8 cellular contexts compared by ENCODE assay signal in the genomic region with DNA sequence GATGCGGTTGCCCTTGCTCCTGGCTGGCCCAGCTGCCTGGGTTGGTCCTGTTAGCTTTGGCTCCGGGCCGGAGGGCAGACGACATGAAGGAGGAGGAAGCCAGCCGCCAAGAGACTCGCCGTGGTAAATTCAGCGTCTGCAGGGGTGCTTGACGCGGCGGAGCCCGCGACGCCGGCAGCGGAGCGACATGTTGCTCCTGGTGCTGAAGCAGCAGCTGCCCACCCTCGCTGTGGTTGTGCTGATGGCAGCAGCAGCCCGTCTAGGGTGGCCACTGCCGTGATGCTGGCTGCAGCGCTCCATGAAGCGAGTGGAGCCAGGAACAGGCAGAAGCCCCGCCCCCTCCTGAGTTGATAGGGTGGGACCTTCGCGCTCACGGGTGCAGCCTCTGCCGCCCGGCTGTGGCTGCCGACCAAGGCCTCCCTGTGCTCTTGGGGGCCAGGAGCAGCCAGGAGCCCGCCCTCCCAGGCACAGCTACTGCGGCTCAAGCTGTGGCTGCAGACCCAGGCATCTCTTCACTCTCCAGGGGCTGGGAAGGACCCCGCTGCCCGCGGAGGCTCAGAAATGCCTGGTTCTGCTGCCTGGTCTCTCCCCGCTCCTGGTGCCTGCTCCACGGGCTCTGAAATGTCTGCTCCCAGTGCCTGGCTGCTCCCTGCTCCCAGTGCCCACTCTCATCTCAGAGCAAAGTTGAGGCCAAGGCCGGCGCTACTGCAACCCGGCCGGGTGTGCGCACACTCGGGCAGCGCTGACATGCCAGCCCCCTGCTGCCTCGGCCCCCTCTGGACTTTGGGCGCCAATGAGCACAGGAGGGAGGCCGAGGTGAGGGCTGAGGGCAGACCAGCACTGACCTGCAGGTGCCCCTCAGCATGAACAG. TPM values are rescaled to one million over a fixed set of nuclear protein-coding genes. Genes with fewer than 3 reads are reported as not detected.
DNase-seq lines count a peak whose midpoint lies in the region; ATAC-seq and TF ChIP-seq lines count a peak whose summit lies in the region.

No MANE protein-coding gene starts in this region.

- H3K36me3 ChIP-seq in GM23338 (ENCODE audit: insufficient read depth) (no peaks in the 10 kb centered on the region), RWPE2 (ENCODE audit: low read depth) (no peaks in the 10 kb centered on the region), neuron (ENCODE audit: insufficient read depth, low read length) (no peaks in the 10 kb centered on the region)

- H3K27ac Mint-ChIP-seq in GM23338: no peak overlapping the region

- peak; percentile 58 for ATAC-seq in GM23338
- peak; percentile 66 for ATAC-seq in RWPE2 (ENCODE audit: low read depth)

- H3K4me1 Mint-ChIP-seq in GM23338: peaks cover 22% of the 10 kb centered on the region

- H3K27me3 ChIP-seq in GM23338 (ENCODE audit: insufficient read depth) (peaks cover 51% of the 10 kb centered on the region), RWPE2 (ENCODE audit: insufficient read depth, poor library complexity, severe bottlenecking) (no peaks in the 10 kb centered on the region), neuron (ENCODE audit: insufficient read depth, low read length) (peaks cover 21% of the 10 kb centered on the region)

- H3F3A ChIP-seq in GM23338 (replicated peaks; ENCODE audit: low read depth): 0 out of 2 replicates have a peak, but pooled peaks cover 6% of the 10 kb centered on the region

- H3K4me1 ChIP-seq in GM23338 (ENCODE audit: insufficient read depth): peaks cover 17% of the 10 kb centered on the region; the same call in 1 of the 2 replicates
- no peaks in the 10 kb centered on the region for H3K4me1 ChIP-seq in RWPE2 (ENCODE audit: insufficient read depth, poor library complexity, severe bottlenecking)
- H3K4me1 ChIP-seq in neuron (ENCODE audit: insufficient read depth, low read length): peaks cover 18% of the 10 kb centered on the region

- H3K9me3 Mint-ChIP-seq in GM23338: no peaks in the 10 kb centered on the region; the same call in 2 of the 3 replicates

- H3K4me3 ChIP-seq in GM23338 (peak overlapping the region; percentile 79), RWPE2 (ENCODE audit: severe bottlenecking) (peak overlapping the region; percentile 42), foreskin fibroblast (ENCODE audit: low read depth in 1 of 2, low read length in 2 of 2) (peak overlapping the region; percentile 58 to 68), neuron (ENCODE audit: low read length) (peak overlapping the region; percentile 46)

- H3K9me2 ChIP-seq in GM23338 (ENCODE audit: insufficient read depth): no peaks in the 10 kb centered on the region

- peak; percentile 84 for DNase-seq in Daoy (ENCODE audit: low read depth)
- DNase-seq in GM23338 (ENCODE audit: low spot score): peak; percentile 79
- DNase-seq in Kasumi-1 (lab: John Stamatoyannopoulos, UW): peak; percentile 77 to 79
- no peak for DNase-seq in RWPE2 (ENCODE audit: low spot score)
- DNase-seq in activated effector memory CD4-positive, alpha-beta T cell treated with Interleukin-2 at 50 U/mL for 16 hours: peak; percentile 72
- DNase-seq in foreskin fibroblast: peak; percentile 67 to 86
- DNase-seq in substantia nigra (lab: John Stamatoyannopoulos, UW): peak in 45 of 49 donors; percentile 16 to 92 (median 66)

- no peaks in the 10 kb centered on the region for H4K20me1 ChIP-seq in GM23338 (replicated peaks; ENCODE audit: insufficient read depth)

- no peaks in the 10 kb centered on the region for H3K79me2 ChIP-seq in GM23338 (replicated peaks; ENCODE audit: insufficient read depth)

- H3K9me3 ChIP-seq in RWPE2 (ENCODE audit: severe bottlenecking) (no peaks in the 10 kb centered on the region), neuron (ENCODE audit: low read length) (no peaks in the 10 kb centered on the region)

- peaks cover 22% of the 10 kb centered on the region for H3K27me3 Mint-ChIP-seq in GM23338 (ENCODE audit: insufficient read depth, low read depth, poor library complexity)

- H2AFZ ChIP-seq in GM23338 (peak overlapping the region; percentile 97), neuron (ENCODE audit: low read depth, low read length) (peak overlapping the region; percentile 75)

- H3K27ac ChIP-seq in GM23338 (ENCODE audit: low read depth): no peak overlapping the region
- no peak overlapping the region for H3K27ac ChIP-seq in RWPE2 (ENCODE audit: poor library complexity, severe bottlenecking)
- H3K27ac ChIP-seq in substantia nigra (ENCODE audit: low read depth, low read length, poor library complexity, severe bottlenecking): peak overlapping the region; percentile 63

- H3K4me3 Mint-ChIP-seq in GM23338: peak overlapping the region; percentile 73

- no peaks in the 10 kb centered on the region; the same call in 2 of the 3 replicates for H3K36me3 Mint-ChIP-seq in GM23338 (ENCODE audit: low read depth)

- TF ChIP-seq CTCF in GM23338 (conservative IDR thresholded peaks at IDR 0.05; ENCODE audit: low read depth in 2 of 2): no peak; a peak in 1 of 4 replicates
- TF ChIP-seq CTCF in RWPE2 (IDR thresholded peaks at IDR 0.05; ENCODE audit: poor library complexity, severe bottlenecking): no peak
- TF ChIP-seq CTCF in foreskin fibroblast (IDR thresholded peaks at IDR 0.05; ENCODE audit: low read depth, low read length): no peak

- peak overlapping the region; percentile 98 for H3K4me2 ChIP-seq in GM23338

TF ChIP-seq in GM23338, 12 proteins besides CTCF, POLR2A, EP300 and RAD21:
- no peak for TF ChIP-seq ZNF114 (CRISPR knock-in tag; IDR thresholded peaks at IDR 0.05)
- TF ChIP-seq CREB1 (CRISPR knock-in tag; IDR thresholded peaks at IDR 0.05; ENCODE audit: low read depth): peak; percentile 61; the same call in 1 of the 2 replicates
- no peak for TF ChIP-seq STAT1 (IDR thresholded peaks at IDR 0.05; ENCODE audit: unreplicated experiment)
- TF ChIP-seq POLR2AphosphoS5 (IDR thresholded peaks at IDR 0.05; ENCODE audit: low read depth): peak; percentile 65
- no peak for TF ChIP-seq JUNB (IDR thresholded peaks at IDR 0.05; ENCODE audit: unreplicated experiment)
- TF ChIP-seq EZH2phosphoT487 (IDR thresholded peaks at IDR 0.05; ENCODE audit: unreplicated experiment): no peak
- TF ChIP-seq, protein P1, sequence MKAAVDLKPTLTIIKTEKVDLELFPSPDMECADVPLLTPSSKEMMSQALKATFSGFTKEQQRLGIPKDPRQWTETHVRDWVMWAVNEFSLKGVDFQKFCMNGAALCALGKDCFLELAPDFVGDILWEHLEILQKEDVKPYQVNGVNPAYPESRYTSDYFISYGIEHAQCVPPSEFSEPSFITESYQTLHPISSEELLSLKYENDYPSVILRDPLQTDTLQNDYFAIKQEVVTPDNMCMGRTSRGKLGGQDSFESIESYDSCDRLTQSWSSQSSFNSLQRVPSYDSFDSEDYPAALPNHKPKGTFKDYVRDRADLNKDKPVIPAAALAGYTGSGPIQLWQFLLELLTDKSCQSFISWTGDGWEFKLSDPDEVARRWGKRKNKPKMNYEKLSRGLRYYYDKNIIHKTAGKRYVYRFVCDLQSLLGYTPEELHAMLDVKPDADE (IDR thresholded peaks at IDR 0.05): no peak; the same call in 1 of the 2 replicates

RNA-seq across cellular contexts. Expression of a gene that starts 4.4 kb away (rescaled TPM):
- 22.1 and 46.6 TPM in 2 replicates for total RNA-seq in Daoy (2014; rRNA removed; shearing (Covaris generic))
- total RNA-seq in GM23338 (2014; rRNA removed; shearing (Covaris generic)): 34.4 and 57.1 TPM in 2 replicates
- polyA plus RNA-seq in GM23338 (2016; fragmentation: Nextera tagmentation; extraction: Ambion mirVana): 38.3 and 41.2 TPM in 2 replicates

RNA-seq across cellular contexts. Expression of a gene that starts 25.2 kb away (rescaled TPM):
- 19.9 and 20.2 TPM in 2 replicates for total RNA-seq in Daoy (2014; rRNA removed; shearing (Covaris generic))
- 26.3 and 39.7 TPM in 2 replicates for total RNA-seq in GM23338 (2014; rRNA removed; shearing (Covaris generic))
- 9.0 and 10.3 TPM in 2 replicates for polyA plus RNA-seq in GM23338 (2016; fragmentation: Nextera tagmentation; extraction: Ambion mirVana)

RNA-seq across cellular contexts. Expression of a gene that starts 37.5 kb away (rescaled TPM):
- 16.7 and 23.8 TPM in 2 replicates for total RNA-seq in Daoy (2014; rRNA removed; shearing (Covaris generic))
- 16.8 and 26.1 TPM in 2 replicates for total RNA-seq in GM23338 (2014; rRNA removed; shearing (Covaris generic))
- polyA plus RNA-seq in GM23338 (2016; fragmentation: Nextera tagmentation; extraction: Ambion mirVana): 2.8 and 3.9 TPM in 2 replicates

RNA-seq across cellular contexts. Expression of a gene that starts 42.8 kb away (rescaled TPM):
- 7.0 and 7.9 TPM in 2 replicates for total RNA-seq in Daoy (2014; rRNA removed; shearing (Covaris generic))
- 6.6 and 10.2 TPM in 2 replicates for total RNA-seq in GM23338 (2014; rRNA removed; shearing (Covaris generic))
- 4.8 and 5.7 TPM in 2 replicates for polyA plus RNA-seq in GM23338 (2016; fragmentation: Nextera tagmentation; extraction: Ambion mirVana)
